ENCODE assay signal across 8 cellular contexts in the genomic region with DNA sequence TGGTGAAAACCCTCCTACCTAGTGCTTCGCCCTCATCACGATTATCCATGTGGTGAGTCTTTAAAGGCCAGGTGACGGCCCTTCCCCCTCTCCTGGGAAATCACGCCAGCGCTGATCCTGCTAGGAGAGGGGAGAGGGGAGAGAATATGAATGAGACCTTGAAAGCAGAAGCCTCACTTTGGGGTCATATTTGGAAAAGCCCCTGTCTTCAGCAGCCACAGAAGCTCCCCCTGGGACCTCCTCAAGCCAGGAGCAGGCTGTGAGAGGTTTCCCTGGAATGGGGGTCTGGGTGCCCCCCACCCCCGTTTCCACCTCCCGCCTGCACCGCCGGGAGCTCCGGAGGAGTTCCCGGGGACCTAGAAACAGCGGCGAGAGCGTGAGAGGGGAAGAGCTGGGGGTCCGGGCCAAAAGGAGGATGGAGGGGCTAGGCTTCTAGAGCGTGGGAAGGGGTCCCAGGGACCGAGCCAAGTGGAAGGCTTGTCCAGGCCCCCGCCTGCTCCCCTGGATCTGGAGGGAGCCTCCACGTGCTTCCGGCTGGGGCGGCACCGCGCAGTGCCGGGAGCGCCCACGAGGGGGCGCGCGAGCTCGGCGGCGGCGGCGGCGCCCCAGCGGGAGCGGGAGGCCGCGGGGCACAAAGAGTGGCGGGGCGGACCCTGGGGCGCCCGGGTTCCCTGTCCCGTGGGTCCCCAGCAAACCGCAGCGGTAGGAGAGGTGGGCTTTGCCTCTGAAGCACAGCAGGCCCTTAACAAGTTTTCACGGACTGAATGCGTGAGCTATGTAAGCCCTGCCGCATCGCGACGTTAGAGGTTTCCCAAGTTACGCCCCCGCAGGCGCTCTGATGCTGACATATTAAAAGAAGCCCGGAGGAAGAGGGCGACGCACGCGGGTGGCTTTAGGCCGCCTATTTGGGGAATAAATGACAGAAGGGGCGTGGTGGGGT.
DNase-seq lines count a peak whose midpoint lies in the region; ATAC-seq, FAIRE-seq and TF ChIP-seq lines count a peak whose summit lies in the region.

No MANE protein-coding gene starts in this region.

- 0 out of 2 replicates have a peak, but pooled peaks cover 3% of the 10 kb centered on the region for H3F3A ChIP-seq in OCI-LY1 (ENCODE audit: insufficient read depth, low read length)

- H3K9me2 ChIP-seq in OCI-LY1 (ENCODE audit: low read depth, low read length) = no peaks in the 10 kb centered on the region

- no peaks in the 10 kb centered on the region for H3K36me3 Mint-ChIP-seq in neural crest cell (ENCODE audit: low read depth)

- H3K27ac ChIP-seq in OCI-LY1 (ENCODE audit: low read depth, low read length, poor library complexity, severe bottlenecking) (no peak overlapping the region), stomach smooth muscle (ENCODE audit: low read length) (no peak overlapping the region)

- H3K9me3 Mint-ChIP-seq in neural crest cell = no peaks in the 10 kb centered on the region

- H3K27ac Mint-ChIP-seq in neural crest cell (ENCODE audit: unreplicated experiment) = peak overlapping the region; percentile 36

- H3K9ac ChIP-seq in OCI-LY1 (ENCODE audit: low read length) (peak overlapping the region; percentile 72), stomach smooth muscle (ENCODE audit: low read length in 2 of 2) (peak overlapping the region; percentile 36 to 52)

- peaks cover 49% of the 10 kb centered on the region for H3K27me3 Mint-ChIP-seq in neural crest cell (ENCODE audit: low read depth)

- H3K27me3 ChIP-seq in BJ (ENCODE audit: control insufficient read depth, insufficient read depth, low read length) (peaks cover 18% of the 10 kb centered on the region), OCI-LY1 (ENCODE audit: insufficient read depth, low read length) (peaks cover 5% of the 10 kb centered on the region; the same call in 1 of the 2 replicates), stomach smooth muscle (ENCODE audit: control insufficient read depth in 1 of 2, insufficient read depth in 2 of 2, low read length in 2 of 2) (peaks cover 35 to 37% of the 10 kb centered on the region in 2 donors)

- H4K20me1 ChIP-seq in OCI-LY1 (ENCODE audit: insufficient read depth, low read length) = no peaks in the 10 kb centered on the region

- no peak for FAIRE-seq in GM19239 (lab: Jason Lieb, UNC)

- peaks cover 8% of the 10 kb centered on the region for H3K4me1 Mint-ChIP-seq in neural crest cell

- H3K36me3 ChIP-seq in BJ (ENCODE audit: control insufficient read depth, insufficient read depth, low read length) (no peaks in the 10 kb centered on the region), OCI-LY1 (ENCODE audit: insufficient read depth, low read length) (no peaks in the 10 kb centered on the region), stomach smooth muscle (ENCODE audit: control insufficient read depth in 2 of 2, insufficient read depth in 2 of 2, low read length in 2 of 2) (no peaks in the 10 kb centered on the region)

- no peaks in the 10 kb centered on the region for H3K9me3 ChIP-seq in OCI-LY1 (ENCODE audit: low read length)
- H3K9me3 ChIP-seq in stomach smooth muscle (ENCODE audit: control insufficient read depth in 2 of 2, low read length in 2 of 2) = no peaks in the 10 kb centered on the region

- peak overlapping the region; percentile 98 for H2AFZ ChIP-seq in OCI-LY1 (ENCODE audit: low read length)

- POLR2A ChIA-PET in BJ (lab: Charles Lee) = interaction anchor here (0.6 kb wide), 1 partner anchor 259 kb away, joined by 3 read pairs; no protein-coding TSS in a partner anchor

- H3K4me2 ChIP-seq in OCI-LY1 (ENCODE audit: low read length) = peak overlapping the region; percentile 88

- DNase-seq in BJ (ENCODE audit: low read depth) = no peak
- DNase-seq in GM19239 (ENCODE audit: insufficient read length, low spot score) = peak; percentile 76
- DNase-seq in activated T-helper 1 cell treated with Interleukin-2 at 50 U/mL for 16 hours (ENCODE audit: low read depth) = peak; percentile 51
- DNase-seq in fibroblast of pulmonary artery (ENCODE audit: low read depth) = peak; percentile 63
- peak; percentile 70 for DNase-seq in neural crest cell (ENCODE audit: low read depth, low spot score)

- TF ChIP-seq CTCF in BJ (IDR thresholded peaks at IDR 0.05; ENCODE audit: insufficient read depth, low read depth, low read length) = peak; percentile 66
- peak; percentile 79 for TF ChIP-seq CTCF in OCI-LY1 (IDR thresholded peaks at IDR 0.05; ENCODE audit: low read length)
- peak; percentile 42 for TF ChIP-seq CTCF in fibroblast of pulmonary artery (IDR thresholded peaks at IDR 0.05; ENCODE audit: low read length, missing control alignments)
- TF ChIP-seq CTCF in neural crest cell (conservative IDR thresholded peaks at IDR 0.05) = peak; percentile 96

- peak overlapping the region; percentile 92 for H3K4me3 Mint-ChIP-seq in neural crest cell

- H3K79me2 ChIP-seq in OCI-LY1 (ENCODE audit: insufficient read depth, low read length) = no peaks in the 10 kb centered on the region

- peak; percentile 78 for ATAC-seq in HG03378 (IDR thresholded peaks at IDR 0.05; ENCODE audit: unreplicated experiment)

- H3K4me3 ChIP-seq in BJ (ENCODE audit: low read depth, low read length) (peak overlapping the region; percentile 49), OCI-LY1 (ENCODE audit: low read depth, low read length, poor library complexity, severe bottlenecking) (peak overlapping the region; percentile 64), fibroblast of pulmonary artery (replicated peaks; ENCODE audit: low read depth, low read length) (peak overlapping the region; percentile 61), stomach smooth muscle (ENCODE audit: low read length in 2 of 2) (peak overlapping the region; percentile 75)

- CTCF ChIA-PET in BJ (lab: Yijun Ruan, JAX) = interaction anchor here (0.6 to 5.0 kb wide), 51 partner anchors 8 to 883 kb away, joined by 3 to 94 read pairs (median 4); no protein-coding TSS in a partner anchor

- H3K4me1 ChIP-seq in OCI-LY1 (ENCODE audit: insufficient read depth, low read length, severe bottlenecking) = peaks cover 17% of the 10 kb centered on the region
- peaks cover 11% of the 10 kb centered on the region for H3K4me1 ChIP-seq in stomach smooth muscle (ENCODE audit: control insufficient read depth, insufficient read depth, low read length)

Comparison
In these comparisons a context has a peak if more than half of its experiments do, and no peak if none do; other contexts are left out.
1. CTCF ChIP-seq: peak in every context shown above with its lines; median percentile 96 in neural crest cell; 79 in OCI-LY1; 66 in BJ; 42 in fibroblast of pulmonary artery.